In the genomic region with DNA sequence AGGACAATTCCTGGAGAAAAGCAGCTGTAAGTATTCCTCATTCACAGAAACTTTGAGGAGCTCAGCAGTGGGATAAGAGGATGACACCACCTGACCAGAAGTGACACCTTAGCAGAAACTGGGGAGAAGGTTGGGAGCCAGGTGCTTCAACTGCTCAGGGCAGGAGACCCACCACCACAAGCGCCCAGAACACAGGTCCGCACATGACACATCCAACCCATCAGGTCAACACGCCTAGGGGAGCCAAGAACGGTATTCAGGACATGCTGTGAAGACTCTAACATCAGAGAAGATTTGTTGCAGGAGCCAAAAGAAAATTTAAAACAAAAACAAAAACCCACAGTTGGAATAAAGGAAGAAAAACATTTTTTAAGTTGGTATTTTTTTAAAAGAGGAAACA, we compare ENCODE assay signal across 15 cellular contexts. TPM values are rescaled to one million over a fixed set of nuclear protein-coding genes. Genes with fewer than 3 reads are reported as not detected.
DNase-seq lines count a peak whose midpoint lies in the region; ATAC-seq and TF ChIP-seq lines count a peak whose summit lies in the region.
"Had no signal": no experiment of that assay in that cellular context is flagged by ENCODE, and none has a peak within 500 bp of the region (broad histone marks: within the 10 kb centered on the region; RNA-seq: fewer than 3 reads in every experiment).

No MANE protein-coding gene starts in this region.

- peaks cover 7% of the 10 kb centered on the region for H3K9me3 Mint-ChIP-seq in glutamatergic neuron (ENCODE audit: unreplicated experiment)
- H3K9me3 Mint-ChIP-seq: naive B cell; stimulated activated naive CD8-positive, alpha-beta T cell treated with anti-CD3 and anti-CD28 coated beads, Interleukin-15, amount 100 ng/mL, for 72 hours had no signal

- TF ChIP-seq POLR2A in ovary (IDR thresholded peaks at IDR 0.05) = no peak

- no peak for DNase-seq in heart right ventricle
- DNase-seq in Right ventricle myocardium superior = no peak
- no peak for DNase-seq in epithelial cell of prostate (ENCODE audit: low read depth, low spot score)
- no peak for DNase-seq in ovary
- no peak for DNase-seq in upper lobe of right lung
- no peak for DNase-seq in glutamatergic neuron
- DNase-seq in HuH-7 (ENCODE audit: low spot score) = no peak
- DNase-seq: activated CD4-positive, CD25-positive, alpha-beta regulatory T cell; Caco-2; kidney; naive B cell; NCI-H2171 treated with DMSO at 0.1 percent for 48 hours; stimulated activated naive CD8-positive, alpha-beta T cell treated with anti-CD3 and anti-CD28 coated beads, Interleukin-15, amount 100 ng/mL, for 72 hours had no signal

- intact Hi-C loops in heart right ventricle (cut with DNase I) = loop anchor here in 6 of 10 donors (5.0 to 10.0 kb wide), 5 partner anchors 89 to 346 kb away; no protein-coding TSS in a partner anchor
- intact Hi-C loops in Right ventricle myocardium superior (cut with DNase I) = no loop called here
- intact Hi-C loops in ovary (cut with DNase I) = no loop called here
- intact Hi-C loops in upper lobe of right lung (cut with DNase I) = no loop called here

- ATAC-seq in heart right ventricle (no peak), Right ventricle myocardium superior (ENCODE audit: poor library complexity) (no peak), upper lobe of right lung (no peak), HG03135 (IDR thresholded peaks at IDR 0.05; ENCODE audit: unreplicated experiment) (no peak)
- ATAC-seq: stimulated activated naive CD8-positive, alpha-beta T cell treated with anti-CD3 and anti-CD28 coated beads, Interleukin-15, amount 100 ng/mL, for 72 hours had no signal

- peaks cover 12% of the 10 kb centered on the region for H3K4me1 Mint-ChIP-seq in glutamatergic neuron (ENCODE audit: low read depth, unreplicated experiment)

- H3K36me3 Mint-ChIP-seq in glutamatergic neuron (ENCODE audit: unreplicated experiment) = no peaks in the 10 kb centered on the region

- 95 to 97% methylated on average over 4 of the region's 4 CpGs for WGBS in heart right ventricle, 2 donors
- WGBS in ovary, 3 donors = 60 to 71% (median 68%) methylated on average over 4 of the region's 4 CpGs

- no peak for TF ChIP-seq EP300 in ovary (IDR thresholded peaks at IDR 0.05)

- H3K4me1 ChIP-seq in heart right ventricle = peaks cover 0 to 37% (median 8%) of the 10 kb centered on the region in 9 donors
- peaks cover 14% of the 10 kb centered on the region for H3K4me1 ChIP-seq in ovary (ENCODE audit: insufficient read depth)
- no peaks in the 10 kb centered on the region for H3K4me1 ChIP-seq in upper lobe of right lung
- H3K4me1 ChIP-seq: Caco-2, HAP-1 had no signal

- no peak overlapping the region for H3K27ac Mint-ChIP-seq in glutamatergic neuron (ENCODE audit: unreplicated experiment)

- no peak overlapping the region for H3K4me3 Mint-ChIP-seq in glutamatergic neuron (ENCODE audit: unreplicated experiment)
- H3K4me3 Mint-ChIP-seq: naive B cell; stimulated activated naive CD8-positive, alpha-beta T cell treated with anti-CD3 and anti-CD28 coated beads, Interleukin-15, amount 100 ng/mL, for 72 hours had no signal

- H3K27me3 ChIP-seq in heart right ventricle (no peaks in the 10 kb centered on the region), ovary (no peaks in the 10 kb centered on the region), upper lobe of right lung (no peaks in the 10 kb centered on the region)

- H3K27me3 Mint-ChIP-seq in glutamatergic neuron (ENCODE audit: unreplicated experiment) = peaks cover 2% of the 10 kb centered on the region
- H3K27me3 Mint-ChIP-seq: naive B cell; stimulated activated naive CD8-positive, alpha-beta T cell treated with anti-CD3 and anti-CD28 coated beads, Interleukin-15, amount 100 ng/mL, for 72 hours had no signal

- H3K36me3 ChIP-seq in heart right ventricle (peaks cover 0 to 10% (median 0%) of the 10 kb centered on the region in 9 donors), ovary (no peaks in the 10 kb centered on the region), upper lobe of right lung (no peaks in the 10 kb centered on the region)
- H3K36me3 ChIP-seq: HAP-1 had no signal

- H3K9me3 ChIP-seq in heart right ventricle (peaks cover 0 to 7% (median 0%) of the 10 kb centered on the region in 11 donors), ovary (no peaks in the 10 kb centered on the region), upper lobe of right lung (no peaks in the 10 kb centered on the region)
- H3K9me3 ChIP-seq: Caco-2 had no signal

- TF ChIP-seq CTCF in heart right ventricle (IDR thresholded peaks at IDR 0.05) (no peak), ovary (IDR thresholded peaks at IDR 0.05) (no peak), upper lobe of right lung (IDR thresholded peaks at IDR 0.05) (no peak), glutamatergic neuron (IDR thresholded peaks at IDR 0.05; ENCODE audit: partially characterized antibody, unreplicated experiment) (no peak)

- H3K4me3 ChIP-seq in heart right ventricle = no peak overlapping the region
- H3K4me3 ChIP-seq in ovary = no peak overlapping the region
- H3K4me3 ChIP-seq in upper lobe of right lung = no peak overlapping the region
- H3K4me3 ChIP-seq: HAP-1 had no signal

- H3K27ac ChIP-seq in heart right ventricle (peak overlapping the region in 6 of 10 donors; percentile 1 to 65 (median 36)), epithelial cell of prostate (peak overlapping the region; percentile 50), ovary (peak overlapping the region; percentile 23 to 48), upper lobe of right lung (peak overlapping the region; percentile 31)

RNA-seq across cellular contexts. Expression of a gene that starts 50.5 kb away (rescaled TPM):
- total RNA-seq in heart right ventricle (10 to 100 TPM in 1 of 10 donors, 1 to 10 TPM in 9; 6.3 to 12.3 (median 7.5) TPM), Right ventricle myocardium superior (5.5 TPM), ovary (10 to 100 TPM; 28.7 to 95.6 (median 61.0) TPM), upper lobe of right lung (26.2 TPM), glutamatergic neuron (ENCODE audit: unreplicated experiment) (20.4 TPM)
- polyA plus RNA-seq in heart right ventricle (1 to 10 TPM; 2.0 to 3.9 TPM), ovary (10 to 100 TPM; 36.1 to 62.9 TPM)

Comparison
In these comparisons a context has a peak if more than half of its experiments do, and no peak if none do; other contexts are left out.
1. intact Hi-C loops: an anchor here in heart right ventricle (5.0 to 10.0 kb wide); none called in Right ventricle myocardium superior, ovary and upper lobe of right lung.